Comparison of ENCODE assay signal across 12 cellular contexts in the genomic region with DNA sequence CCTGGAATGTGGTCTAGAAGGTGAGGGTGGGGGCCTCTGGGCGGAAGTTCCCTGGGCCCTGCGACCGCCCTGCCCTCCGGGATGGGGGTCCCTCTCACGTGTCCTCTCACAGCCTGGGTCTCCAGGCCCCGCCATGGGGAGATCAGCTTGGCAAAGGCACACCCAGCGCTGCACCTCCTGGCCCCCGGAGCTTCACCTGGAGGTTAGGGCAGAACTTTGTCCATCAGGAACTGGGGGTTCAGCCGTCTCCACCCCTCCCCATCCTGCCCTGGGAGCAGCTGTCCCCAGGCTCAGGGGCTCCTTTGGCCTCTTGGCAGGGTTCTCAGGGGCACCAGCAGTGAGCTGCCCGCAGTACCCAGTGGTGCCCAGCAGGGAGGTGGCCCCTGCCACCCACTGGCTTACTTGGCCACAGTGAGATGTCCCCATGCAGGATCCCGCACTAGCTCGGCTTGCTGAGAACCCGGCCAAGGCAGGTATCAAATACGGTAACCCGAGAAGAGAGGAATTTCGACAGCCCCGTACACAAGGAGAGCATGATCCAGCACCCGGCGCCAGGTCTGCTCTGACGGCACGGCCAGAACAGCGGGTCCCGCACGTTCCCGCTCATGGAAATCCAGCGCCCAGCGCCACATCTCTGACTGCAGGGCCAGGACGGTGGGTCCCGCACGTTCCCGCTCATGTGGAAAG. TPM values are rescaled to one million over a fixed set of nuclear protein-coding genes. Genes with fewer than 3 reads are reported as not detected.
DNase-seq lines count a peak whose midpoint lies in the region; ATAC-seq, FAIRE-seq and TF ChIP-seq lines count a peak whose summit lies in the region.
"Had no signal": no experiment of that assay in that cellular context is flagged by ENCODE, and none has a peak within 500 bp of the region (broad histone marks: within the 10 kb centered on the region; RNA-seq: fewer than 3 reads in every experiment).

No MANE protein-coding gene starts in this region.

- H3K18ac ChIP-seq in mesendoderm (ENCODE audit: low read length), result no peak overlapping the region

- TF ChIP-seq POLR2A in K562 (conservative IDR thresholded peaks at IDR 0.05), result no peak

- H3K36me3 ChIP-seq in K562 (ENCODE audit: control insufficient read depth, insufficient read depth, low read length) (no peaks in the 10 kb centered on the region), mesendoderm (ENCODE audit: control insufficient read depth, insufficient read depth, low read length) (no peaks in the 10 kb centered on the region)
- H3K36me3 ChIP-seq: vagina had no signal

- CTCF ChIA-PET in AG04449 (lab: Yijun Ruan, JAX) (interaction anchor here (1.4 to 1.9 kb wide), 3 partner anchors 15 to 149 kb away, joined by 4 to 6 read pairs (median 5); no protein-coding TSS in a partner anchor), K562 (lab: Yijun Ruan, JAX; ENCODE audit: low intra/inter-chr PET ratio) (no interaction called here)

- no peaks in the 10 kb centered on the region for H3K9me3 ChIP-seq in K562 (replicated peaks; ENCODE audit: control insufficient read depth, insufficient read depth, low read depth, low read length)
- H3K9me3 ChIP-seq: vagina had no signal

- in situ Hi-C loops in K562 (cut with MboI), result no loop called here

- no peak overlapping the region for H3K56ac ChIP-seq in mesendoderm (ENCODE audit: low read length)

- H3K27ac ChIP-seq in K562 (ENCODE audit: extremely low read depth, low read depth, low read length) (no peak overlapping the region), mesendoderm (ENCODE audit: low read depth, low read length) (no peak overlapping the region)
- H3K27ac ChIP-seq: vagina had no signal

- H4K5ac ChIP-seq in mesendoderm (ENCODE audit: low read length), result no peak overlapping the region

- TF ChIP-seq CTCF in AG04449 (IDR thresholded peaks at IDR 0.05; ENCODE audit: insufficient read depth, low read length, missing control alignments), result peak; percentile 13
- no peak for TF ChIP-seq CTCF in K562 (IDR thresholded peaks at IDR 0.05 in 2 of 3, conservative IDR thresholded peaks at IDR 0.05 in 1 of 3; ENCODE audit: insufficient read depth in 2 of 3, low read depth in 1 of 3, low read length in 3 of 3)

- TF ChIP-seq EP300 in Ishikawa (IDR thresholded peaks at IDR 0.05; ENCODE audit: borderline replicate concordance) (no peak), K562 (IDR thresholded peaks at IDR 0.05; ENCODE audit: low read length) (no peak)

- H3K23ac ChIP-seq in mesendoderm (ENCODE audit: low read length), result no peak overlapping the region

- intact Hi-C loops in K562 (cut with micrococcal nuclease), result no loop called here

- H3K4me1 ChIP-seq in K562 (replicated peaks in 1 of 2; ENCODE audit: control insufficient read depth in 2 of 2, insufficient read depth in 2 of 2, low read length in 2 of 2), result peaks cover 19 to 51% of the 10 kb centered on the region in 2 experiments
- no peaks in the 10 kb centered on the region for H3K4me1 ChIP-seq in mesendoderm (ENCODE audit: control insufficient read depth, low read depth, low read length)
- H3K4me1 ChIP-seq: vagina had no signal

- no peaks in the 10 kb centered on the region for H3K9me1 ChIP-seq in K562 (ENCODE audit: control insufficient read depth, insufficient read depth, low read length)

- FAIRE-seq in K562 (lab: Jason Lieb, UNC), result no peak
- FAIRE-seq: endometrium had no signal

- no peak overlapping the region for H2BK5ac ChIP-seq in mesendoderm (ENCODE audit: low read length)

- peak overlapping the region in 1 of 2 experiments; percentile 19; a peak in 1 of 4 replicates for H3K9ac ChIP-seq in K562 (ENCODE audit: insufficient read depth in 1 of 2, low read depth in 2 of 2, low read length in 2 of 2)
- H3K9ac ChIP-seq in mesendoderm (ENCODE audit: low read length), result no peak overlapping the region

- no peak overlapping the region for H2AK5ac ChIP-seq in mesendoderm (ENCODE audit: low read length)

- no peak overlapping the region for H2BK120ac ChIP-seq in mesendoderm (ENCODE audit: low read depth, low read length)

- H4K20me1 ChIP-seq in K562 (replicated peaks; ENCODE audit: control insufficient read depth, insufficient read depth, low read length), result peaks cover 5% of the 10 kb centered on the region; the same call in 1 of the 2 replicates

- H2BK15ac ChIP-seq in mesendoderm (replicated peaks; ENCODE audit: low read depth), result no peak overlapping the region

- no peak overlapping the region for H3K4ac ChIP-seq in mesendoderm (ENCODE audit: low read depth, low read length)

- POLR2A ChIA-PET in AG04449 (lab: Yijun Ruan, JAX), result no interaction called here
- POLR2A ChIA-PET in K562 (lab: Yijun Ruan, JAX), result interaction anchor here (0.6 to 2.1 kb wide), 12 partner anchors 8 to 925 kb away, joined by 3 to 7 read pairs (median 3); no protein-coding TSS in a partner anchor

- H3K79me1 ChIP-seq in mesendoderm (ENCODE audit: low read length), result no peaks in the 10 kb centered on the region

- H3K4me3 ChIP-seq in AG04449 (ENCODE audit: low read depth, low read length), result no peak overlapping the region
- H3K4me3 ChIP-seq in K562, result no peak overlapping the region
- H3K4me3 ChIP-seq in mesendoderm (ENCODE audit: low read length), result no peak overlapping the region
- H3K4me3 ChIP-seq: vagina had no signal

- no peaks in the 10 kb centered on the region for H3K79me2 ChIP-seq in K562 (ENCODE audit: control insufficient read depth, insufficient read depth, low read length)
- no peaks in the 10 kb centered on the region for H3K79me2 ChIP-seq in mesendoderm (ENCODE audit: control insufficient read depth, insufficient read depth, low read length)

- WGBS in K562 (ENCODE audit: insufficient coverage, low coverage, missing lambda C conversion rate), result 75% methylated on average over 28 of the region's 31 CpGs
- WGBS in mesendoderm (ENCODE audit: extremely low coverage, insufficient coverage, low lambda C conversion rate), result no CpG with 5 or more reads among the region's 31 CpGs

- no peak overlapping the region for H2AFZ ChIP-seq in K562 (ENCODE audit: low read depth, low read length)

- BruUV-seq in K562 (replicated peaks; lab: Mats Ljungman, UMichigan), result no TSS peak

- ATAC-seq in K562 (no peak), HG03097 (IDR thresholded peaks at IDR 0.05; ENCODE audit: low FRiP score, unreplicated experiment) (no peak)

- no peak overlapping the region for H3K4me2 ChIP-seq in K562 (ENCODE audit: insufficient read depth, low read length)
- no peak overlapping the region for H3K4me2 ChIP-seq in mesendoderm (ENCODE audit: low read length)

- TF ChIP-seq RAD21 in Ishikawa (IDR thresholded peaks at IDR 0.05; ENCODE audit: low read depth) (no peak; the same call in 1 of the 2 replicates), K562 (CRISPR knock-in tag; conservative IDR thresholded peaks at IDR 0.05 in 1 of 2, IDR thresholded peaks at IDR 0.05 in 1 of 2) (no peak)

- H3K27me3 ChIP-seq in K562 (ENCODE audit: control insufficient read depth in 2 of 2, insufficient read depth in 2 of 2, low read length in 2 of 2) (no peaks in the 10 kb centered on the region), mesendoderm (ENCODE audit: insufficient read depth, low read length, poor library complexity) (no peaks in the 10 kb centered on the region)
- H3K27me3 ChIP-seq: vagina had no signal

- no peak overlapping the region for H4K8ac ChIP-seq in mesendoderm (ENCODE audit: low read depth, low read length)

- no peak for DNase-seq in AG04449 (ENCODE audit: low read depth, low spot score)
- DNase-seq in K562 (ENCODE audit: extremely low read depth in 1 of 4, low spot score in 3 of 4), result no peak
- peak; percentile 35 for DNase-seq in mesendoderm
- no peak for DNase-seq in SIG-M5 treated with dmso at 0.1 percent for 504 hours (lab: John Stamatoyannopoulos, UW; ENCODE audit: unreplicated experiment)
- DNase-seq in hippocampal formation (lab: John Stamatoyannopoulos, UW), result no peak
- no peak for DNase-seq in NCI-H446 treated with DMSO at 0.1 percent for 48 hours (lab: John Stamatoyannopoulos, UW)
- DNase-seq: CD4-positive, alpha-beta T cell; T-helper 1 cell had no signal

RNA-seq across cellular contexts. Expression of a gene that starts 36.7 kb away (rescaled TPM):
- 200 and 398 TPM in 2 replicates for total RNA-seq in K562 (2011; cell fraction: chromatin; rRNA removed; ENCODE audit: low replicate concordance)
- total RNA-seq in K562 (2011; cell fraction: nucleolus; rRNA removed), result 176 and 196 TPM in 2 replicates
- total RNA-seq in K562 (2011; cell fraction: nucleoplasm; rRNA removed), result 186 and 220 TPM in 2 replicates
- total RNA-seq in K562 (2014; rRNA removed) (68.6 and 84.3 TPM in 2 replicates), K562 (2014; rRNA removed; fragmentation: Illumina TruSeq; extraction: Trizol) (40.5 and 48.5 TPM in 2 replicates), K562 (2015; rRNA removed; fragmentation: Illumina TruSeq; extraction: Trizol) (51.6 and 52.9 TPM in 2 replicates), K562 (2021) (89.1 and 105 TPM in 2 replicates)
- polyA plus RNA-seq in K562 (2011; rRNA removed) (38.0 and 47.3 TPM in 2 replicates), K562 (2014; fragmentation: Illumina TruSeq; extraction: Trizol) (79.7 and 97.5 TPM in 2 replicates), K562 (2014; fragmentation: Nextera tagmentation; extraction: Ambion mirVana) (1 to 10 TPM in 1 of 2 experiments, under 1 TPM in 1; 0.89 to 1.8 TPM), K562 (2014; rRNA removed) (60.2 and 64.7 TPM in 2 replicates)
- 22.9 and 23.5 TPM in 2 replicates for polyA plus RNA-seq in K562 (2011; cell fraction: cytosol; rRNA removed)
- polyA plus RNA-seq in K562 (2011; cell fraction: nucleus; rRNA removed), result 233 and 286 TPM in 2 replicates
- 35.6 and 62.2 TPM in 2 replicates for polyA plus RNA-seq in K562 (2012)
- 23.9 and 28.6 TPM in 2 replicates for polyA minus RNA-seq in K562 (2011; rRNA and poly(A)+ RNA removed)
- polyA minus RNA-seq in K562 (2011; cell fraction: cytosol; rRNA and poly(A)+ RNA removed), result 20.8 and 22.0 TPM in 2 replicates
- 66.5 and 104 TPM in 2 replicates for polyA minus RNA-seq in K562 (2011; cell fraction: nucleus; rRNA and poly(A)+ RNA removed)
- 44.4 TPM for polyA plus RNA-seq in mesendoderm (2013, experiment 1 of 2)
- 46.8 TPM for polyA plus RNA-seq in mesendoderm (2013, experiment 2 of 2)

RNA-seq across cellular contexts. Expression of a gene that starts 38.9 kb away (rescaled TPM):
- total RNA-seq in K562 (2011; cell fraction: chromatin; rRNA removed; ENCODE audit: low replicate concordance), result 91.3 and 152 TPM in 2 replicates
- 92.9 and 103 TPM in 2 replicates for total RNA-seq in K562 (2011; cell fraction: nucleolus; rRNA removed)
- total RNA-seq in K562 (2011; cell fraction: nucleoplasm; rRNA removed), result 104 and 106 TPM in 2 replicates
- total RNA-seq in K562 (2014; rRNA removed) (41.3 and 50.4 TPM in 2 replicates), K562 (2014; rRNA removed; fragmentation: Illumina TruSeq; extraction: Trizol) (27.3 and 28.6 TPM in 2 replicates), K562 (2015; rRNA removed; fragmentation: Illumina TruSeq; extraction: Trizol) (33.7 and 35.7 TPM in 2 replicates), K562 (2021) (88.4 and 90.1 TPM in 2 replicates)
- polyA plus RNA-seq in K562 (2011; rRNA removed) (48.3 and 63.4 TPM in 2 replicates), K562 (2014; fragmentation: Illumina TruSeq; extraction: Trizol) (33.2 and 48.4 TPM in 2 replicates), K562 (2014; fragmentation: Nextera tagmentation; extraction: Ambion mirVana) (1 to 10 TPM; 1.5 TPM), K562 (2014; rRNA removed) (46.6 and 50.1 TPM in 2 replicates)
- polyA plus RNA-seq in K562 (2011; cell fraction: cytosol; rRNA removed), result 66.5 and 76.4 TPM in 2 replicates
- 70.1 and 87.0 TPM in 2 replicates for polyA plus RNA-seq in K562 (2011; cell fraction: nucleus; rRNA removed)
- 42.6 and 65.7 TPM in 2 replicates for polyA plus RNA-seq in K562 (2012)
- 40.0 and 57.0 TPM in 2 replicates for polyA minus RNA-seq in K562 (2011; rRNA and poly(A)+ RNA removed)
- polyA minus RNA-seq in K562 (2011; cell fraction: cytosol; rRNA and poly(A)+ RNA removed), result 48.7 and 66.4 TPM in 2 replicates
- polyA minus RNA-seq in K562 (2011; cell fraction: nucleus; rRNA and poly(A)+ RNA removed), result 26.1 and 32.4 TPM in 2 replicates
- polyA plus RNA-seq in mesendoderm (2013, experiment 1 of 2), result 11.7 TPM
- 11.5 TPM for polyA plus RNA-seq in mesendoderm (2013, experiment 2 of 2)

RNA-seq across cellular contexts. Expression of a gene that starts 50.0 kb away (rescaled TPM):
- 10.6 and 21.9 TPM in 2 replicates for total RNA-seq in K562 (2011; cell fraction: chromatin; rRNA removed; ENCODE audit: low replicate concordance)
- total RNA-seq in K562 (2011; cell fraction: nucleolus; rRNA removed), result 19.5 and 22.0 TPM in 2 replicates
- total RNA-seq in K562 (2011; cell fraction: nucleoplasm; rRNA removed), result 18.3 and 24.3 TPM in 2 replicates
- total RNA-seq in K562 (2014; rRNA removed), result 23.1 and 29.0 TPM in 2 replicates
- 20.8 and 21.1 TPM in 2 replicates for total RNA-seq in K562 (2014; rRNA removed; fragmentation: Illumina TruSeq; extraction: Trizol)
- total RNA-seq in K562 (2015; rRNA removed; fragmentation: Illumina TruSeq; extraction: Trizol), result 31.7 and 34.9 TPM in 2 replicates
- total RNA-seq in K562 (2021), result 43.5 and 48.1 TPM in 2 replicates
- 46.6 and 58.0 TPM in 2 replicates for polyA plus RNA-seq in K562 (2011; rRNA removed)
- 74.4 and 80.8 TPM in 2 replicates for polyA plus RNA-seq in K562 (2011; cell fraction: cytosol; rRNA removed)
- polyA plus RNA-seq in K562 (2011; cell fraction: nucleus; rRNA removed), result 36.5 and 43.3 TPM in 2 replicates
- 76.9 and 118 TPM in 2 replicates for polyA plus RNA-seq in K562 (2012)
- polyA plus RNA-seq in K562 (2014; fragmentation: Illumina TruSeq; extraction: Trizol), result 64.2 and 79.8 TPM in 2 replicates
- polyA plus RNA-seq in K562 (2014; fragmentation: Nextera tagmentation; extraction: Ambion mirVana), result 10 to 100 TPM; 12.4 to 17.1 TPM
- polyA plus RNA-seq in K562 (2014; rRNA removed), result 65.0 and 67.8 TPM in 2 replicates
- polyA minus RNA-seq in K562 (2011; rRNA and poly(A)+ RNA removed), result 33.5 and 37.4 TPM in 2 replicates
- polyA minus RNA-seq in K562 (2011; cell fraction: cytosol; rRNA and poly(A)+ RNA removed), result 14.2 and 21.7 TPM in 2 replicates
- 9.0 and 14.1 TPM in 2 replicates for polyA minus RNA-seq in K562 (2011; cell fraction: nucleus; rRNA and poly(A)+ RNA removed)
- 115 TPM for polyA plus RNA-seq in mesendoderm (2013, experiment 1 of 2)
- 116 TPM for polyA plus RNA-seq in mesendoderm (2013, experiment 2 of 2)
